Comparison of ENCODE assay signal across 1 cellular context in genomic region chr3:128780438-128780837, GRCh38.
TF ChIP-seq lines count a peak whose summit lies in the region.

No MANE protein-coding gene starts in this region.

TF ChIP-seq in GM23338, 12 proteins besides CTCF, POLR2A, EP300 and RAD21 (continued from another document):
- TF ChIP-seq ZNF462 (CRISPR knock-in tag; IDR thresholded peaks at IDR 0.05) (no peak), REST (IDR thresholded peaks at IDR 0.05; ENCODE audit: unreplicated experiment) (no peak), ETS1 (IDR thresholded peaks at IDR 0.05) (no peak), EZH2 (IDR thresholded peaks at IDR 0.05; ENCODE audit: low read depth, unreplicated experiment) (no peak), STAT1 (IDR thresholded peaks at IDR 0.05; ENCODE audit: unreplicated experiment) (no peak), ZNF114 (CRISPR knock-in tag; IDR thresholded peaks at IDR 0.05) (no peak), EZH2phosphoT487 (IDR thresholded peaks at IDR 0.05; ENCODE audit: unreplicated experiment) (no peak), ZNF331 (CRISPR knock-in tag; IDR thresholded peaks at IDR 0.05; ENCODE audit: low read depth) (no peak)
